In the genomic region with DNA sequence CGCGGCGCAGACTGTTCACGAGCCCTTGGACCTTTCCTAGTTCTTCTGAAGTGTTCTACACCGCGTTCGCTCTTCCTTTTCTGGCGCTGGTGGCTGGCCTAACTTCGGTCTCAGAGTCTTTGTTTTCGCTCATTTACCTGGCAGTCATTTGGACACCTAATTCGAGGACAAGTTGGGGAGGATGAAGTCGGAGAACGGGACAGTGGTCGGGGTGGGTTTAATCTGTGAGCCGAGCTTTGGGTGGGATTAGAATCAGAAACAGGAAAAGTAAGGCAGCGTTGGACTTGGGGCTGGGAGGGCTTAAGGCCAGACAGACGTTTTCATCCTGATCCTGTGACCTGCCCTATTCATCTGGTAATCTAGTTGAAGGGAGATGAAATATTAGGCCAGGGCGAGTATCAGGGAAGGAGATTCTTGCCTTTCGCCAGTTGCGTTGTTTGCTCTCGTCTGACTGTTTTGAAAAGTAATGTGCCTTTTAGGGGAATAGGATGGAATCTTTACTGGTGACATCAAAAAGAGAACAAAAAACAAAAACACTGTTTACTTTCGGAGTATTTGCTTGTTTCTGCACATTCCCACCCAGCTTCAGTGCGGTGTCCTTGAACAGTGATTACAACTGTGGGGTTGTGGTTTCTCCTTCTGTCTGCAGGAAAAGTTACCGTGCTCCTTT, we compare ENCODE assay signal across 8 cellular contexts. TPM values are rescaled to one million over a fixed set of nuclear protein-coding genes. Genes with fewer than 3 reads are reported as not detected.
DNase-seq lines count a peak whose midpoint lies in the region; TF ChIP-seq lines count a peak whose summit lies in the region.

No MANE protein-coding gene starts in this region.

- peaks cover 30% of the 10 kb centered on the region for H3K4me1 Mint-ChIP-seq in activated naive CD4-positive, alpha-beta T cell treated with anti-CD3 and anti-CD28 coated beads for 36 hours (ENCODE audit: low read depth)

- CTCF ChIA-PET in activated naive CD4-positive, alpha-beta T cell treated with anti-CD3 and anti-CD28 coated beads for 36 hours (lab: Charles Lee) = interaction anchor here (1.4 kb wide), 1 partner anchor 23 kb away, joined by 3 read pairs; no protein-coding TSS in a partner anchor

- peak; percentile 5 for DNase-seq in activated naive CD4-positive, alpha-beta T cell treated with anti-CD3 and anti-CD28 coated beads for 36 hours
- no peak for DNase-seq in activated naive CD4-positive, alpha-beta T cell treated with Interleukin-2 at 50 U/mL for 16 hours
- DNase-seq in NOMO-1 treated with dmso at 0.1 percent for 144 hours (lab: John Stamatoyannopoulos, UW; ENCODE audit: unreplicated experiment) (peak; percentile 42), coronary artery (ENCODE audit: low spot score) (peak; percentile 79), vagina (ENCODE audit: extremely low spot score in 2 of 2) (no peak), T1000 (lab: John Stamatoyannopoulos, UW) (no peak), KBM-7 (no peak)

- in situ Hi-C loops in KBM-7 (cut with MboI; ENCODE audit: low pct_unique_long_range_greater_than_20kb, low sequenced_read_pairs) = no loop called here

- 0 to 2% methylated on average over 16 to 23 of the region's 24 CpGs for WGBS in mesodermal cell (ENCODE audit: insufficient coverage in 2 of 2), 2 experiments

- peak overlapping the region; percentile 94 for H3K4me3 Mint-ChIP-seq in activated naive CD4-positive, alpha-beta T cell treated with anti-CD3 and anti-CD28 coated beads for 36 hours

- TF ChIP-seq CTCF in coronary artery (IDR thresholded peaks at IDR 0.05) (no peak), vagina (IDR thresholded peaks at IDR 0.05) (peak in 1 of 3 experiments; percentile 8)

- TF ChIP-seq POLR2A in vagina (IDR thresholded peaks at IDR 0.05) = no peak

- H3K27me3 ChIP-seq in vagina = no peaks in the 10 kb centered on the region

- H3K9me3 ChIP-seq in mesodermal cell (ENCODE audit: control insufficient read depth, low read length) = no peaks in the 10 kb centered on the region
- no peaks in the 10 kb centered on the region for H3K9me3 ChIP-seq in vagina

- intact Hi-C loops in activated naive CD4-positive, alpha-beta T cell treated with anti-CD3 and anti-CD28 coated beads for 36 hours (cut with micrococcal nuclease) = loop anchor here (2.0 to 10.0 kb wide), 6 partner anchors 331 to 1829 kb away; a partner anchor contains a TSS
- intact Hi-C loops in vagina (cut with DNase I) = no loop called here

- H3K27ac ChIP-seq in coronary artery = peak overlapping the region; percentile 93 to 99
- peak overlapping the region; percentile 89 for H3K27ac ChIP-seq in mesodermal cell (ENCODE audit: low read depth, low read length, severe bottlenecking)
- peak overlapping the region; percentile 99 for H3K27ac ChIP-seq in vagina

- H3K36me3 ChIP-seq in mesodermal cell (ENCODE audit: control insufficient read depth, insufficient read depth, low read length) = no peaks in the 10 kb centered on the region
- no peaks in the 10 kb centered on the region for H3K36me3 ChIP-seq in vagina

- H3K9me3 Mint-ChIP-seq in activated naive CD4-positive, alpha-beta T cell treated with anti-CD3 and anti-CD28 coated beads for 36 hours = no peaks in the 10 kb centered on the region

- H3K27me3 Mint-ChIP-seq in activated naive CD4-positive, alpha-beta T cell treated with anti-CD3 and anti-CD28 coated beads for 36 hours (ENCODE audit: low read depth) = peaks cover 3% of the 10 kb centered on the region

- no peaks in the 10 kb centered on the region for H3K36me3 Mint-ChIP-seq in activated naive CD4-positive, alpha-beta T cell treated with anti-CD3 and anti-CD28 coated beads for 36 hours (ENCODE audit: low read depth)

- peak overlapping the region; percentile 88 for H3K27ac Mint-ChIP-seq in activated naive CD4-positive, alpha-beta T cell treated with anti-CD3 and anti-CD28 coated beads for 36 hours

- H3K4me3 ChIP-seq in coronary artery (peak overlapping the region; percentile 93), mesodermal cell (ENCODE audit: extremely low read depth, insufficient read depth, low read length, poor library complexity, severe bottlenecking) (peak overlapping the region; percentile 73), vagina (peak overlapping the region; percentile 72 to 95)

- peaks cover 4% of the 10 kb centered on the region for H3K4me1 ChIP-seq in mesodermal cell (ENCODE audit: control insufficient read depth, insufficient read depth, low read length, poor library complexity, severe bottlenecking)
- H3K4me1 ChIP-seq in vagina = peaks cover 39% of the 10 kb centered on the region

RNA-seq across cellular contexts. Expression of a gene that starts 1.9 kb away (rescaled TPM):
- 1 to 10 TPM; 5.6 to 6.3 TPM for total RNA-seq in activated naive CD4-positive, alpha-beta T cell treated with anti-CD3 and anti-CD28 coated beads for 36 hours
- 14.4 TPM for polyA plus RNA-seq in mesodermal cell (2013, experiment 1 of 2)
- 12.7 TPM for polyA plus RNA-seq in mesodermal cell (2013, experiment 2 of 2)
- total RNA-seq in vagina = 26.5 TPM

Comparison
In these comparisons a context has a peak if more than half of its experiments do, and no peak if none do; other contexts are left out.
1. DNase-seq: peak in activated naive CD4-positive, alpha-beta T cell treated with anti-CD3 and anti-CD28 coated beads for 36 hours (single experiment), NOMO-1 treated with dmso at 0.1 percent for 144 hours (single experiment) and coronary artery (single experiment); none in activated naive CD4-positive, alpha-beta T cell treated with Interleukin-2 at 50 U/mL for 16 hours (single experiment), vagina (0 of 2), T1000 (single experiment) and KBM-7 (single experiment).
2. Peak in every context shown above with its lines, with median percentiles within 50 percentile points of each other: H3K27ac ChIP-seq and H3K4me3 ChIP-seq.